In the genomic region with DNA sequence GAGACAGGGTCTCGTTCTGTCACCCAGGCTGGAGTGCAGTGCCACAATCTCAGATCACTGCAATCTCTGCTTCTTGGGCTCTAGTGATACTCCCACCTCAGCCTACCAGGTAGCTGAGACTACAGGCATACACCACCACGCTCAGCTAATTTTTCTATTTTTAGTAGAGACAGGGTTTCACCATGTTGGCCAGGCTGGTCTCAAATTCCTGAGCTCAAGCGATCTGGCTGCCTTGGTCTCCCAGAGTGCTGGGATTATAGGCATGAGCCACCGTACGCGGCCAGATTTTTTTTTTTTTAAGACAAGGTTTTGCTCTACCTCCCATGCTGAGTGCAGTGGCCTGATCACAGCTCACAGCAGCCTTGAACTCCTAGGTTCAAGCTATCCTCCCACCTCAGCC, we compare ENCODE assay signal across 8 cellular contexts. TPM values are rescaled to one million over a fixed set of nuclear protein-coding genes. Genes with fewer than 3 reads are reported as not detected.
DNase-seq lines count a peak whose midpoint lies in the region; TF ChIP-seq lines count a peak whose summit lies in the region.
"Not testable (repeated sequence)": the region's sequence is repeated elsewhere in the genome, so short reads cannot be mapped to it uniquely, and the experiment has no call there.

No MANE protein-coding gene starts in this region.

- H3K4me3 ChIP-seq in A673 (ENCODE audit: low read depth, low read length, poor library complexity, severe bottlenecking); coronary artery; esophagus squamous epithelium; mesodermal cell (ENCODE audit: extremely low read depth, insufficient read depth, low read length, poor library complexity, severe bottlenecking); spleen; tibial artery: not testable (repeated sequence)

- H3K27ac ChIP-seq in A673 (ENCODE audit: low read depth, low read length, poor library complexity, severe bottlenecking) (peak overlapping the region; percentile 79), coronary artery (peak overlapping the region; percentile 43 to 73), esophagus squamous epithelium (peak overlapping the region; percentile 4 to 80 (median 80)), mesodermal cell (ENCODE audit: low read depth, low read length, severe bottlenecking) (peak overlapping the region; percentile 11), spleen (peak overlapping the region; percentile 77 to 90 (median 84)), tibial artery (peak overlapping the region; percentile 68 to 78)

- not testable (repeated sequence) for TF ChIP-seq CTCF in A673 (conservative IDR thresholded peaks at IDR 0.05; ENCODE audit: low read depth, low read length); coronary artery (IDR thresholded peaks at IDR 0.05); esophagus squamous epithelium (IDR thresholded peaks at IDR 0.05); spleen (IDR thresholded peaks at IDR 0.05 in 8 of 11, conservative IDR thresholded peaks at IDR 0.05 in 3 of 11); tibial artery (IDR thresholded peaks at IDR 0.05)

- not testable (repeated sequence) for H3K36me3 ChIP-seq in A673 (ENCODE audit: insufficient read depth, low read length, poor library complexity, severe bottlenecking); esophagus squamous epithelium; mesodermal cell (ENCODE audit: control insufficient read depth, insufficient read depth, low read length); spleen; tibial artery

- intact Hi-C loops in A673 (cut with micrococcal nuclease; ENCODE audit: unreplicated experiment); esophagus squamous epithelium (cut with DNase I): not testable (repeated sequence)
- intact Hi-C loops in spleen (cut with DNase I; ENCODE audit: low total_unique reads) (loop anchor here (10.0 kb wide), 1 partner anchor 62 kb away; no protein-coding TSS in a partner anchor), tibial artery (cut with DNase I; ENCODE audit: low total_unique reads) (loop anchor here (5.0 kb wide), 1 partner anchor 49 kb away; no protein-coding TSS in a partner anchor)

- not testable (repeated sequence) for H3K27me3 ChIP-seq in A673 (replicated peaks; ENCODE audit: insufficient read depth, low read depth, low read length, poor library complexity); esophagus squamous epithelium; spleen (replicated peaks in 1 of 7); tibial artery

- not testable (repeated sequence) for TF ChIP-seq POLR2A in esophagus squamous epithelium (IDR thresholded peaks at IDR 0.05); spleen (IDR thresholded peaks at IDR 0.05)

- WGBS in esophagus squamous epithelium, 2 donors = 78 to 84% methylated on average over 6 of the region's 6 CpGs
- WGBS in mesodermal cell (ENCODE audit: insufficient coverage in 2 of 2), 2 experiments = 99 to 100% methylated on average over 4 to 5 of the region's 6 CpGs
- 80 to 96% (median 92%) methylated on average over 6 of the region's 6 CpGs for WGBS in spleen, 5 donors

- POLR2A ChIA-PET in A673 (lab: Charles Lee; ENCODE audit: low non-redundant PET) = interaction anchor here (0.7 kb wide), 1 partner anchor 11 kb away, joined by 8 read pairs; no protein-coding TSS in a partner anchor

- not testable (repeated sequence) for BruUV-seq in A673 (replicated peaks; lab: Mats Ljungman, UMichigan)

- H3K4me1 ChIP-seq in A673 (ENCODE audit: insufficient read depth, low read length, poor library complexity, severe bottlenecking) (peaks cover 72% of the 10 kb centered on the region), esophagus squamous epithelium (peaks cover 17 to 97% (median 45%) of the 10 kb centered on the region in 3 donors), mesodermal cell (ENCODE audit: control insufficient read depth, insufficient read depth, low read length, poor library complexity, severe bottlenecking) (peaks cover 53% of the 10 kb centered on the region), spleen (peaks cover 77 to 100% (median 96%) of the 10 kb centered on the region in 6 donors), tibial artery (peaks cover 0 to 91% (median 62%) of the 10 kb centered on the region in 4 donors)

- not testable (repeated sequence) for DNase-seq in A673 (ENCODE audit: low spot score); coronary artery (ENCODE audit: low spot score); esophagus squamous epithelium (lab: John Stamatoyannopoulos, UW); spleen; tibial artery
- DNase-seq in activated CD8-positive, alpha-beta memory T cell treated with anti-CD3 and anti-CD28 coated beads for 24 hours = peak; percentile 4
- DNase-seq in islet precursor cell = peak; percentile 7

- not testable (repeated sequence) for H3K9me3 ChIP-seq in A673 (ENCODE audit: low read depth, low read length, poor library complexity, severe bottlenecking); esophagus squamous epithelium; mesodermal cell (ENCODE audit: control insufficient read depth, low read length); spleen; tibial artery

- CTCF ChIA-PET in A673 (lab: Charles Lee) = not testable (repeated sequence)

RNA-seq across cellular contexts. Expression of a gene that starts 32.1 kb away (rescaled TPM):
- total RNA-seq in A673 (2021) (144 and 146 TPM in 2 replicates), esophagus squamous epithelium (10 to 100 TPM; 36.2 to 48.1 (median 43.2) TPM), spleen (100 to 1,000 TPM; 126 to 254 (median 226) TPM)
- polyA plus RNA-seq in mesodermal cell (2013, experiment 1 of 2) = 56.0 TPM
- 50.6 TPM for polyA plus RNA-seq in mesodermal cell (2013, experiment 2 of 2)
- polyA plus RNA-seq in spleen = 100 to 1,000 TPM in 2 of 3 donors, 10 to 100 TPM in 1; 62.2 to 116 (median 102) TPM

Comparison
In these comparisons a context has a peak if more than half of its experiments do, and no peak if none do; other contexts are left out.
1. H3K27ac ChIP-seq: peak in every context shown above with its lines; median percentile 84 in spleen; 80 in esophagus squamous epithelium; 79 in A673; 73 in tibial artery; 58 in coronary artery; 11 in mesodermal cell.